ENCODE assay signal across 2 cellular contexts in the genomic region with DNA sequence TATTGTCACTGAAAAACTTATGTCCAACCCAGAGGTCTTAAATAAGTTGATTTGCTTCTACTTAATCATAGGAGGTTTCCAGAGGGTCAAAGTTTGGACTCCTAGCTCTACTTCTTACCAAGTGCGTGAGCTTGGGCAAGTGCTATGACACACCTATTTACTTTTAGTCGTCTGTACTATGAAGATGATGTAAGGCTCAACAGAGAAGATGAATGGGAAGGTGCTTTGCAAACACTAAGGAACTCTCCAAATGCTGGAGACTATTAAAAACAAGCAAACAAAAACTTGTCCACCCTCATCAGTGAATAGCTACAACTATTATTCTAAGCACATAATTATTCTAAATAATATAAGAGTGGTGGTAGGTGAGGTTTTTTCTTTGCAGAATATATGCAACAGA.
A peak's percentile ranks its signal among the peaks of the same experiment; 100 is the strongest.
TF ChIP-seq lines count a peak whose summit lies in the region.

No MANE protein-coding gene starts in this region.

TF ChIP-seq in A549, 52 proteins besides CTCF, POLR2A, EP300 and RAD21:
- no peak for TF ChIP-seq KDM5A (IDR thresholded peaks at IDR 0.05)
- TF ChIP-seq RARB (CRISPR knock-in tag; IDR thresholded peaks at IDR 0.05) = 0 out of 2 replicates have a peak, but pooled peaks have one; percentile 24
- TF ChIP-seq JUNB (IDR thresholded peaks at IDR 0.05) = peak; percentile 89
- peak; percentile 61; the same call in 1 of the 2 replicates for TF ChIP-seq HOXA7 (CRISPR knock-in tag; IDR thresholded peaks at IDR 0.05)
- no peak for TF ChIP-seq ZSCAN20 (CRISPR knock-in tag; IDR thresholded peaks at IDR 0.05)
- TF ChIP-seq NPAS2 (CRISPR knock-in tag; IDR thresholded peaks at IDR 0.05; ENCODE audit: borderline replicate concordance) = no peak
- TF ChIP-seq, protein P1, sequence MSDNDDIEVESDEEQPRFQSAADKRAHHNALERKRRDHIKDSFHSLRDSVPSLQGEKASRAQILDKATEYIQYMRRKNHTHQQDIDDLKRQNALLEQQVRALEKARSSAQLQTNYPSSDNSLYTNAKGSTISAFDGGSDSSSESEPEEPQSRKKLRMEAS (IDR thresholded peaks at IDR 0.05) = peak; percentile 67
- TF ChIP-seq HOXB5 (CRISPR knock-in tag; IDR thresholded peaks at IDR 0.05) = peak; percentile 96
- TF ChIP-seq JUN (IDR thresholded peaks at IDR 0.05) = peak; percentile 67 to 81; a peak in 4 of 5 replicates
- TF ChIP-seq, protein P2, sequence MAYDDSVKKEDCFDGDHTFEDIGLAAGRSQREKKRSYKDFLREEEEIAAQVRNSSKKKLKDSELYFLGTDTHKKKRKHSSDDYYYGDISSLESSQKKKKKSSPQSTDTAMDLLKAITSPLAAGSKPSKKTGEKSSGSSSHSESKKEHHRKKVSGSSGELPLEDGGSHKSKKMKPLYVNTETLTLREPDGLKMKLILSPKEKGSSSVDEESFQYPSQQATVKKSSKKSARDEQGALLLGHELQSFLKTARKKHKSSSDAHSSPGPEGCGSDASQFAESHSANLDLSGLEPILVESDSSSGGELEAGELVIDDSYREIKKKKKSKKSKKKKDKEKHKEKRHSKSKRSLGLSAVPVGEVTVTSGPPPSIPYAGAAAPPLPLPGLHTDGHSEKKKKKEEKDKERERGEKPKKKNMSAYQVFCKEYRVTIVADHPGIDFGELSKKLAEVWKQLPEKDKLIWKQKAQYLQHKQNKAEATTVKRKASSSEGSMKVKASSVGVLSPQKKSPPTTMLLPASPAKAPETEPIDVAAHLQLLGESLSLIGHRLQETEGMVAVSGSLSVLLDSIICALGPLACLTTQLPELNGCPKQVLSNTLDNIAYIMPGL (CRISPR knock-in tag; IDR thresholded peaks at IDR 0.05; ENCODE audit: borderline replicate concordance) = no peak
- TF ChIP-seq CEBPB (IDR thresholded peaks at IDR 0.05) = peak; percentile 85 to 91
- no peak for TF ChIP-seq MAZ (IDR thresholded peaks at IDR 0.05; ENCODE audit: borderline replicate concordance, low read depth, low read length)
- peak; percentile 29; the same call in 1 of the 2 replicates for TF ChIP-seq EHMT2 (IDR thresholded peaks at IDR 0.05; ENCODE audit: low read depth)
- TF ChIP-seq SMC3 (IDR thresholded peaks at IDR 0.05) = peak; percentile 39; the same call in 2 of the 3 replicates
- TF ChIP-seq FOSL2 (IDR thresholded peaks at IDR 0.05) = peak; percentile 77
- peak; percentile 97 for TF ChIP-seq FOSL2 (CRISPR knock-in tag; IDR thresholded peaks at IDR 0.05)
- peak; percentile 85 for TF ChIP-seq REST (IDR thresholded peaks at IDR 0.05)
- peak; percentile 93 for TF ChIP-seq GATA3 (IDR thresholded peaks at IDR 0.05; ENCODE audit: borderline replicate concordance)
- peak; percentile 70 for TF ChIP-seq EHF (CRISPR knock-in tag; IDR thresholded peaks at IDR 0.05)
- TF ChIP-seq RNF2 (IDR thresholded peaks at IDR 0.05; ENCODE audit: borderline replicate concordance, low read depth) = no peak
- TF ChIP-seq HDAC2 (IDR thresholded peaks at IDR 0.05) = no peak
- TF ChIP-seq HOXB13 (CRISPR knock-in tag; IDR thresholded peaks at IDR 0.05; ENCODE audit: low read depth) = peak; percentile 51; the same call in 1 of the 2 replicates
- TF ChIP-seq FOXS1 (CRISPR knock-in tag; IDR thresholded peaks at IDR 0.05) = 0 out of 2 replicates have a peak, but pooled peaks have one; percentile 80
- peak; percentile 61 for TF ChIP-seq PBX3 (IDR thresholded peaks at IDR 0.05)
- TF ChIP-seq, protein P3, sequence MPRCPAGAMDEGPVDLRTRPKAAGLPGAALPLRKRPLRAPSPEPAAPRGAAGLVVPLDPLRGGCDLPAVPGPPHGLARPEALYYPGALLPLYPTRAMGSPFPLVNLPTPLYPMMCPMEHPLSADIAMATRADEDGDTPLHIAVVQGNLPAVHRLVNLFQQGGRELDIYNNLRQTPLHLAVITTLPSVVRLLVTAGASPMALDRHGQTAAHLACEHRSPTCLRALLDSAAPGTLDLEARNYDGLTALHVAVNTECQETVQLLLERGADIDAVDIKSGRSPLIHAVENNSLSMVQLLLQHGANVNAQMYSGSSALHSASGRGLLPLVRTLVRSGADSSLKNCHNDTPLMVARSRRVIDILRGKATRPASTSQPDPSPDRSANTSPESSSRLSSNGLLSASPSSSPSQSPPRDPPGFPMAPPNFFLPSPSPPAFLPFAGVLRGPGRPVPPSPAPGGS (IDR thresholded peaks at IDR 0.05) = 0 out of 3 replicates have a peak, but pooled peaks have one; percentile 56
- TF ChIP-seq HES2 (IDR thresholded peaks at IDR 0.05) = 0 out of 2 replicates have a peak, but pooled peaks have one; percentile 56

TF ChIP-seq in HCT116, 20 proteins besides CTCF, POLR2A, EP300 and RAD21:
- TF ChIP-seq CEBPB (IDR thresholded peaks at IDR 0.05; ENCODE audit: low read depth) (no peak), REST (IDR thresholded peaks at IDR 0.05; ENCODE audit: low read depth) (0 out of 2 replicates have a peak, but pooled peaks have one; percentile 7)
